10 cellular contexts compared by ENCODE assay signal in genomic region chr4:19739101-19739651, GRCh38.
DNase-seq lines count a peak whose midpoint lies in the region.
"Had no signal": no experiment of that assay in that cellular context is flagged by ENCODE, and none has a peak within 500 bp of the region (broad histone marks: within the 10 kb centered on the region; RNA-seq: fewer than 3 reads in every experiment).

No MANE protein-coding gene starts in this region.

- H3K36me3 ChIP-seq in GM23248 (ENCODE audit: low read depth): no peaks in the 10 kb centered on the region
- H3K36me3 ChIP-seq: neutrophil had no signal

- H3K4me3 ChIP-seq in GM23248: peak overlapping the region; percentile 13; the same call in 1 of the 2 replicates

- H3F3A ChIP-seq in GM23248 (ENCODE audit: insufficient read depth): peaks cover 16% of the 10 kb centered on the region

- DNase-seq in GM23248 (peak; percentile 71), NCI-H510A treated with DMSO at 0.1 percent for 48 hours (lab: John Stamatoyannopoulos, UW) (peak; percentile 35), epithelial cell of prostate (ENCODE audit: low read depth, low spot score) (peak; percentile 49), renal cortical epithelial cell (ENCODE audit: low read depth) (peak; percentile 99), SHP77 (lab: John Stamatoyannopoulos, UW) (no peak), cortex of kidney (lab: John Stamatoyannopoulos, UW) (no peak), putamen (ENCODE audit: low spot score) (no peak)
- DNase-seq in activated CD4-positive, CD25-positive, alpha-beta regulatory T cell treated with anti-CD3 and anti-CD28 coated beads, Interleukin-2, amount 50 U/mL, for 72 hours: no peak

- peak overlapping the region; percentile 48 for H3K4me2 ChIP-seq in GM23248 (ENCODE audit: unreplicated experiment)

- peak overlapping the region; percentile 29 for H2AFZ ChIP-seq in GM23248

- no peaks in the 10 kb centered on the region for H4K20me1 ChIP-seq in GM23248 (ENCODE audit: insufficient read depth)

- H3K27ac ChIP-seq in GM23248: peak overlapping the region; percentile 19
- H3K27ac ChIP-seq in epithelial cell of prostate: peak overlapping the region; percentile 64
- H3K27ac ChIP-seq: neutrophil, VCaP had no signal

- in situ Hi-C loops in GM23248 (cut with MboI): no loop called here

- H3K9me3 ChIP-seq in GM23248 (ENCODE audit: low read depth): no peaks in the 10 kb centered on the region
- H3K9me3 ChIP-seq: neutrophil had no signal

- H3K27me3 ChIP-seq in GM23248 (replicated peaks; ENCODE audit: insufficient read depth): no peaks in the 10 kb centered on the region
- H3K27me3 ChIP-seq: neutrophil had no signal

- no peaks in the 10 kb centered on the region for H3K79me2 ChIP-seq in GM23248 (ENCODE audit: insufficient read depth)

- WGBS in GM23248 (ENCODE audit: low coverage in 1 of 2, low lambda C conversion rate in 2 of 2, missing lambda C conversion rate in 2 of 2), 2 experiments: 59 to 64% methylated on average over 7 of the region's 7 CpGs

- H3K4me1 ChIP-seq in GM23248 (ENCODE audit: insufficient read depth): peaks cover 10% of the 10 kb centered on the region

- H3K9ac ChIP-seq in GM23248: no peak overlapping the region

- no peaks in the 10 kb centered on the region for H3K9me2 ChIP-seq in GM23248 (ENCODE audit: insufficient read depth)

Comparison
In these comparisons a context has a peak if more than half of its experiments do, and no peak if none do; other contexts are left out.
1. DNase-seq: peak in GM23248 (single experiment), NCI-H510A treated with DMSO at 0.1 percent for 48 hours (single experiment), epithelial cell of prostate (single experiment) and renal cortical epithelial cell (single experiment); none in SHP77 (0 of 2), cortex of kidney (single experiment), activated CD4-positive, CD25-positive, alpha-beta regulatory T cell treated with anti-CD3 and anti-CD28 coated beads, Interleukin-2, amount 50 U/mL, for 72 hours (single experiment) and putamen (single experiment).